12 cellular contexts compared by ENCODE assay signal in genomic region chr5:43401827-43402226, GRCh38. TPM values are rescaled to one million over a fixed set of nuclear protein-coding genes. Genes with fewer than 3 reads are reported as not detected.
DNase-seq lines count a peak whose midpoint lies in the region; ATAC-seq and TF ChIP-seq lines count a peak whose summit lies in the region.
"Had no signal": no experiment of that assay in that cellular context is flagged by ENCODE, and none has a peak within 500 bp of the region (broad histone marks: within the 10 kb centered on the region; RNA-seq: fewer than 3 reads in every experiment).

No MANE protein-coding gene starts in this region.

- intact Hi-C loops in stomach (cut with DNase I; ENCODE audit: low total_unique reads) (no loop called here), upper lobe of right lung (cut with DNase I) (no loop called here)

- no peak overlapping the region for H3K27ac ChIP-seq in HL-60 (replicated peaks)
- no peak overlapping the region for H3K27ac ChIP-seq in stomach
- no peak overlapping the region for H3K27ac ChIP-seq in upper lobe of right lung
- H3K27ac ChIP-seq: body of pancreas, heart left ventricle, neutrophil had no signal

- H3K27me3 ChIP-seq in BJ (ENCODE audit: control insufficient read depth, insufficient read depth, low read length) (0 out of 2 replicates have a peak, but pooled peaks cover under 1% of the 10 kb centered on the region), HL-60 (ENCODE audit: insufficient read depth, poor library complexity, severe bottlenecking) (no peaks in the 10 kb centered on the region), stomach (peaks cover 0 to 3% (median 0%) of the 10 kb centered on the region in 3 donors), upper lobe of right lung (no peaks in the 10 kb centered on the region)
- H3K27me3 ChIP-seq: body of pancreas, neutrophil had no signal

- no peak overlapping the region for H3K4me3 ChIP-seq in BJ (ENCODE audit: low read depth, low read length)
- no peak overlapping the region for H3K4me3 ChIP-seq in HL-60 (replicated peaks; ENCODE audit: insufficient read depth, low read length)
- no peak overlapping the region for H3K4me3 ChIP-seq in stomach
- no peak overlapping the region for H3K4me3 ChIP-seq in upper lobe of right lung
- H3K4me3 ChIP-seq: body of pancreas, heart left ventricle had no signal

- DNase-seq in BJ (ENCODE audit: low read depth) (no peak), HL-60 (ENCODE audit: low read depth in 1 of 2, low spot score in 1 of 2) (peak in 1 of 2 experiments; percentile 12), hepatic stellate cell (ENCODE audit: low spot score) (peak; percentile 17), HPDE6-E6E7 (ENCODE audit: extremely low spot score) (no peak), stomach (no peak), upper lobe of right lung (no peak), NCI-H1436 (lab: John Stamatoyannopoulos, UW) (no peak)
- DNase-seq: activated CD8-positive, alpha-beta T cell treated with anti-CD3 and anti-CD28 coated beads for 36 hours; body of pancreas; heart left ventricle had no signal

- no peak for TF ChIP-seq POLR2A in stomach (IDR thresholded peaks at IDR 0.05)

- CTCF ChIA-PET in BJ (lab: Yijun Ruan, JAX), result interaction anchor here (0.9 to 3.3 kb wide), 2 partner anchors 14 to 82 kb away, joined by 3 to 9 read pairs; partner anchors contain the start of gene TMEM267

- no peaks in the 10 kb centered on the region for H3K9me3 ChIP-seq in stomach
- no peaks in the 10 kb centered on the region for H3K9me3 ChIP-seq in upper lobe of right lung
- H3K9me3 ChIP-seq: body of pancreas, neutrophil had no signal

- TF ChIP-seq CTCF in BJ (IDR thresholded peaks at IDR 0.05; ENCODE audit: insufficient read depth, low read depth, low read length), result peak; percentile 54
- TF ChIP-seq CTCF in HL-60 (IDR thresholded peaks at IDR 0.05; ENCODE audit: insufficient read depth, low read length), result peak; percentile 15
- TF ChIP-seq CTCF in stomach (IDR thresholded peaks at IDR 0.05), result no peak
- no peak for TF ChIP-seq CTCF in upper lobe of right lung (IDR thresholded peaks at IDR 0.05)

- H3K4me1 ChIP-seq in stomach, result peaks cover 0 to 11% (median 7%) of the 10 kb centered on the region in 4 donors
- peaks cover 6% of the 10 kb centered on the region for H3K4me1 ChIP-seq in upper lobe of right lung

- TF ChIP-seq EP300 in stomach (IDR thresholded peaks at IDR 0.05), result no peak

- H3K36me3 ChIP-seq in BJ (ENCODE audit: control insufficient read depth, insufficient read depth, low read length) (no peaks in the 10 kb centered on the region), stomach (no peaks in the 10 kb centered on the region), upper lobe of right lung (no peaks in the 10 kb centered on the region)
- H3K36me3 ChIP-seq: heart left ventricle, neutrophil had no signal

- WGBS in stomach, 5 donors, result 56 to 76% (median 68%) methylated on average over 1 of the region's 1 CpG

- ATAC-seq in SK-N-SH treated with all-trans-retinoic acid at 6 μM for 48 hours (peak; percentile 94), upper lobe of right lung (no peak)
- ATAC-seq: activated CD8-positive, alpha-beta T cell treated with anti-CD3 and anti-CD28 coated beads for 36 hours; body of pancreas; heart left ventricle had no signal

- POLR2A ChIA-PET in BJ (lab: Charles Lee), result no interaction called here

TF ChIP-seq in SK-N-SH treated with all-trans-retinoic acid at 6 μM for 48 hours, 23 proteins besides CTCF, POLR2A, EP300 and RAD21:
- TF ChIP-seq ZNF70 (CRISPR knock-in tag; IDR thresholded peaks at IDR 0.05), result no peak
- TF ChIP-seq TCF4 (CRISPR knock-in tag; IDR thresholded peaks at IDR 0.05; ENCODE audit: borderline replicate concordance), result no peak

RNA-seq across cellular contexts. Expression of gene CCL28, which starts 10.4 kb away (rescaled TPM):
- polyA plus RNA-seq in BJ (2011; rRNA removed), result 0.29 and 0.43 TPM in 2 replicates
- polyA minus RNA-seq in BJ (2011; rRNA and poly(A)+ RNA removed), result 0.10 and 0.28 TPM in 2 replicates
- total RNA-seq in stomach, result 10 to 100 TPM in 1 of 5 donors, 1 to 10 TPM in 2, under 1 TPM in 1, not detected in 1; 0.45 to 23.3 (median 7.4) TPM
- polyA plus RNA-seq in stomach, result 10 to 100 TPM in 1 of 3 donors, 1 to 10 TPM in 2; 7.1 to 11.0 (median 8.9) TPM
- 7.7 TPM for total RNA-seq in upper lobe of right lung

Comparison
In these comparisons a context has a peak if more than half of its experiments do, and no peak if none do; other contexts are left out.
1. CTCF ChIP-seq: peak in BJ (single experiment) and HL-60 (single experiment); none in stomach (0 of 7) and upper lobe of right lung (single experiment).